ENCODE assay signal across 8 cellular contexts in genomic region chr19:17470204-17470841, GRCh38. TPM values are rescaled to one million over a fixed set of nuclear protein-coding genes. Genes with fewer than 3 reads are reported as not detected.
DNase-seq lines count a peak whose midpoint lies in the region; ATAC-seq and TF ChIP-seq lines count a peak whose summit lies in the region.

Gene SLC27A1, plus strand, starts transcription at chr19:17470524. Its CDS starts 17 bp downstream, at chr19:17470541.

- H3K27me3 ChIP-seq in OCI-LY3 (ENCODE audit: low read depth, low read length), result peaks cover 4% of the 10 kb centered on the region; the same call in 1 of the 2 replicates
- H3K27me3 ChIP-seq in esophagus (ENCODE audit: control insufficient read depth in 1 of 2, insufficient read depth in 2 of 2, low read length in 2 of 2), result no peaks in the 10 kb centered on the region
- no peaks in the 10 kb centered on the region for H3K27me3 ChIP-seq in mucosa of rectum (ENCODE audit: control insufficient read depth in 2 of 2, insufficient read depth in 2 of 2, low read length in 2 of 2)

- no peaks in the 10 kb centered on the region for H4K20me1 ChIP-seq in OCI-LY3 (ENCODE audit: insufficient read depth, low read length)

- H3K36me3 ChIP-seq in OCI-LY3 (replicated peaks; ENCODE audit: low read depth, low read length), result no peaks in the 10 kb centered on the region
- H3K36me3 ChIP-seq in esophagus (ENCODE audit: control insufficient read depth in 2 of 2, insufficient read depth in 2 of 2, low read length in 1 of 2), result no peaks in the 10 kb centered on the region
- no peaks in the 10 kb centered on the region for H3K36me3 ChIP-seq in mucosa of rectum (ENCODE audit: control insufficient read depth in 2 of 2, insufficient read depth in 2 of 2, low read length in 2 of 2)

- no peak for TF ChIP-seq CTCF in OCI-LY3 (IDR thresholded peaks at IDR 0.05; ENCODE audit: low read depth, low read length)

- DNase-seq in D341Med (ENCODE audit: low spot score) (peak; percentile 95), HuH-7.5 (ENCODE audit: low spot score) (peak; percentile 79)
- peak; percentile 84 for DNase-seq in activated T-cell treated with anti-CD3 and anti-CD28 coated beads, Interleukin-2, amount 50 U/mL, for 4 hours
- DNase-seq in stimulated activated CD8-positive, alpha-beta memory T cell treated with anti-CD3 and anti-CD28 coated beads, Interleukin-4, amount 100 ng/mL, for 24 hours (ENCODE audit: low read depth), result peak; percentile 88

- H3K27me3 Mint-ChIP-seq in activated T-cell treated with anti-CD3 and anti-CD28 coated beads, Interleukin-2, amount 50 U/mL, for 4 hours (ENCODE audit: low read depth), result no peaks in the 10 kb centered on the region

- WGBS in esophagus, 2 donors, result 0% methylated on average over 44 to 61 of the region's 61 CpGs

- H3K4me3 Mint-ChIP-seq in activated T-cell treated with anti-CD3 and anti-CD28 coated beads, Interleukin-2, amount 50 U/mL, for 4 hours, result peak within 1 kb of the TSS; percentile 91

- H3K9ac ChIP-seq in OCI-LY3 (ENCODE audit: low read length) (peak within 1 kb of the TSS; percentile 62), mucosa of rectum (ENCODE audit: low read depth in 1 of 2, low read length in 2 of 2) (peak within 1 kb of the TSS; percentile 63 to 68)

- peak; percentile 74 for ATAC-seq in GM21447 (IDR thresholded peaks at IDR 0.05; ENCODE audit: unreplicated experiment)
- ATAC-seq in activated T-cell treated with anti-CD3 and anti-CD28 coated beads, Interleukin-2, amount 50 U/mL, for 4 hours, result peak; percentile 88 to 91

- H2AFZ ChIP-seq in OCI-LY3 (ENCODE audit: low read depth, low read length), result peak within 1 kb of the TSS; percentile 78

- no peaks in the 10 kb centered on the region for H3K9me3 ChIP-seq in OCI-LY3 (ENCODE audit: insufficient read depth, low read length)
- no peaks in the 10 kb centered on the region for H3K9me3 ChIP-seq in esophagus (ENCODE audit: control insufficient read depth in 2 of 2, insufficient read depth in 1 of 2, low read depth in 1 of 2, low read length in 1 of 2)
- no peaks in the 10 kb centered on the region for H3K9me3 ChIP-seq in mucosa of rectum (ENCODE audit: control insufficient read depth in 2 of 2, low read length in 2 of 2)

- H3K79me2 ChIP-seq in OCI-LY3 (ENCODE audit: low read length), result no peaks in the 10 kb centered on the region

- H3K4me3 ChIP-seq in OCI-LY3 (ENCODE audit: low read length) (peak within 1 kb of the TSS; percentile 78), esophagus (ENCODE audit: low read depth in 1 of 2, low read length in 2 of 2) (peak within 1 kb of the TSS; percentile 58 to 82), mucosa of rectum (ENCODE audit: low read length in 2 of 2) (peak within 1 kb of the TSS; percentile 89 to 94)

- H3K4me2 ChIP-seq in OCI-LY3 (ENCODE audit: low read length), result peak within 1 kb of the TSS; percentile 78

- H3K4me1 Mint-ChIP-seq in activated T-cell treated with anti-CD3 and anti-CD28 coated beads, Interleukin-2, amount 50 U/mL, for 4 hours (ENCODE audit: low read depth), result peaks cover 28% of the 10 kb centered on the region

- H3K4me1 ChIP-seq in OCI-LY3 (ENCODE audit: low read length) (peaks cover 22% of the 10 kb centered on the region), esophagus (ENCODE audit: control insufficient read depth in 2 of 2, insufficient read depth in 2 of 2, low read length in 1 of 2) (peaks cover 0 to 14% of the 10 kb centered on the region in 2 donors), mucosa of rectum (ENCODE audit: control insufficient read depth in 2 of 2, insufficient read depth in 2 of 2, low read length in 2 of 2) (peaks cover 3 to 13% of the 10 kb centered on the region in 2 donors)

- no peaks in the 10 kb centered on the region for H3K36me3 Mint-ChIP-seq in activated T-cell treated with anti-CD3 and anti-CD28 coated beads, Interleukin-2, amount 50 U/mL, for 4 hours (ENCODE audit: insufficient read depth)

- H3K27ac ChIP-seq in OCI-LY3 (ENCODE audit: low read length), result peak within 1 kb of the TSS; percentile 47
- H3K27ac ChIP-seq in esophagus (ENCODE audit: low read depth in 2 of 2, low read length in 1 of 2), result peak within 1 kb of the TSS; percentile 90 to 97
- peak within 1 kb of the TSS; percentile 88 to 89 for H3K27ac ChIP-seq in mucosa of rectum (ENCODE audit: low read depth in 2 of 2, low read length in 2 of 2)

- no peaks in the 10 kb centered on the region for H3K9me3 Mint-ChIP-seq in activated T-cell treated with anti-CD3 and anti-CD28 coated beads, Interleukin-2, amount 50 U/mL, for 4 hours

RNA-seq across cellular contexts. Expression of gene SLC27A1, which starts in this region (rescaled TPM):
- total RNA-seq in activated T-cell treated with anti-CD3 and anti-CD28 coated beads, Interleukin-2, amount 50 U/mL, for 4 hours, result 1 to 10 TPM; 1.5 to 2.1 (median 2.0) TPM
- polyA plus RNA-seq in esophagus, result 1 to 10 TPM; 5.4 to 8.7 TPM

Comparison
In these comparisons a context has a peak if more than half of its experiments do, and no peak if none do; other contexts are left out.
1. Peak in every context shown above with its lines: DNase-seq, ATAC-seq, H3K4me3 ChIP-seq and H3K27ac ChIP-seq.